8 cellular contexts compared by ENCODE assay signal in the genomic region with DNA sequence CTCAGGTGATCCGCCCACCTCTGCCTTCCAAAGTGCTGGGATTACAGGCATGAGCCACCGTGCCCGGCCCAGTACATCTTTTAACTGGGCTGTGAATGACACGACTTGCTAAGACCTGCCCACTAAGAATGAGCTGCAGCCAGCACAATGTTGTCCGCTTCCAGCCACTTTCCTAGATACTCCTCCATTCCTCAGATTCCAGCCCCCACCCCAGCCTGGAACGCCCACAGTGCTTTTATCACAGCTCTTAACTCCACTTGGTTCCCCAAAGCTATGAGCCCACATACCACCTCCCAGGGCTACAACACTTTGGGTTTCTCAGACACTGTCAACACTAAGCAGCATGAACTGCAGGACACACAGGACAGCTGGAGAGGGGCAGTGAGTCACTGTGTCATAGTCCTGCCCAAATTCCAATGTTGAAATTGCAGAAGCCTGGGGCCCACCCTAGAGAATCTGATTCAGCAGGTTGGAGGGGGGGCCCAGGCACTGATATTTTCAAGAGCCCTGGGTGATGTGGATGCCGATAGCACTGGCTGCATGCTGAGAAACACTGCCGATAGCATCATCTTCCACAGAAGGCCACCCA. TPM values are rescaled to one million over a fixed set of nuclear protein-coding genes. Genes with fewer than 3 reads are reported as not detected.
DNase-seq lines count a peak whose midpoint lies in the region; TF ChIP-seq lines count a peak whose summit lies in the region.

No MANE protein-coding gene starts in this region.

- no peaks in the 10 kb centered on the region for H3K9me2 ChIP-seq in OCI-LY1 (ENCODE audit: low read depth, low read length)

- H3K27ac ChIP-seq in OCI-LY1 (ENCODE audit: low read depth, low read length, poor library complexity, severe bottlenecking) (peak overlapping the region; percentile 95), esophagus (ENCODE audit: low read depth in 2 of 2, low read length in 1 of 2) (peak overlapping the region; percentile 93 to 96)

- H3F3A ChIP-seq in OCI-LY1 (ENCODE audit: insufficient read depth, low read length) = 0 out of 2 replicates have a peak, but pooled peaks cover 3% of the 10 kb centered on the region

- no peaks in the 10 kb centered on the region for H3K36me3 Mint-ChIP-seq in progenitor cell of endocrine pancreas (ENCODE audit: insufficient read depth)

- no peaks in the 10 kb centered on the region for H3K27me3 Mint-ChIP-seq in progenitor cell of endocrine pancreas

- no peaks in the 10 kb centered on the region for H3K79me2 ChIP-seq in OCI-LY1 (ENCODE audit: insufficient read depth, low read length)

- TF ChIP-seq CTCF in OCI-LY1 (IDR thresholded peaks at IDR 0.05; ENCODE audit: low read length) = no peak
- TF ChIP-seq CTCF in progenitor cell of endocrine pancreas (IDR thresholded peaks at IDR 0.05; ENCODE audit: unreplicated experiment) = no peak

- no peaks in the 10 kb centered on the region for H4K20me1 ChIP-seq in OCI-LY1 (ENCODE audit: insufficient read depth, low read length)

- H3K4me1 Mint-ChIP-seq in progenitor cell of endocrine pancreas (ENCODE audit: low read depth) = peaks cover 28% of the 10 kb centered on the region

- H3K36me3 ChIP-seq in OCI-LY1 (ENCODE audit: insufficient read depth, low read length) = no peaks in the 10 kb centered on the region; the same call in 1 of the 2 replicates
- H3K36me3 ChIP-seq in esophagus (ENCODE audit: control insufficient read depth in 2 of 2, insufficient read depth in 2 of 2, low read length in 1 of 2) = no peaks in the 10 kb centered on the region

- H3K4me1 ChIP-seq in OCI-LY1 (ENCODE audit: insufficient read depth, low read length, severe bottlenecking) (peaks cover 56% of the 10 kb centered on the region), esophagus (ENCODE audit: control insufficient read depth in 2 of 2, insufficient read depth in 2 of 2, low read length in 1 of 2) (peaks cover 0 to 18% of the 10 kb centered on the region in 2 donors)

- H3K27me3 ChIP-seq in OCI-LY1 (ENCODE audit: insufficient read depth, low read length) (no peaks in the 10 kb centered on the region), esophagus (ENCODE audit: control insufficient read depth in 1 of 2, insufficient read depth in 2 of 2, low read length in 2 of 2) (no peaks in the 10 kb centered on the region)

- no peaks in the 10 kb centered on the region for H3K9me3 Mint-ChIP-seq in progenitor cell of endocrine pancreas (ENCODE audit: low read depth)

- peak overlapping the region; percentile 65; the same call in 1 of the 2 replicates for H3K9ac ChIP-seq in OCI-LY1 (ENCODE audit: low read length)

- H2AFZ ChIP-seq in OCI-LY1 (ENCODE audit: low read length) = no peak overlapping the region

- no peaks in the 10 kb centered on the region for H3K9me3 ChIP-seq in OCI-LY1 (ENCODE audit: low read length)
- H3K9me3 ChIP-seq in esophagus (ENCODE audit: control insufficient read depth in 2 of 2, insufficient read depth in 1 of 2, low read depth in 1 of 2, low read length in 1 of 2) = no peaks in the 10 kb centered on the region

- peak overlapping the region; percentile 74 for H3K4me2 ChIP-seq in OCI-LY1 (ENCODE audit: low read length)

- peak overlapping the region; percentile 7 for H3K4me3 Mint-ChIP-seq in progenitor cell of endocrine pancreas (ENCODE audit: low read depth)

- peak overlapping the region; percentile 92 for H3K27ac Mint-ChIP-seq in progenitor cell of endocrine pancreas

- WGBS in esophagus, 2 donors = 60 to 64% methylated on average over 8 of the region's 8 CpGs

- DNase-seq in ELR (ENCODE audit: low read depth) (peak; percentile 41), progenitor cell of endocrine pancreas (ENCODE audit: low spot score, unreplicated experiment) (no peak), G401 (ENCODE audit: low spot score) (no peak), NCI-H526 (lab: John Stamatoyannopoulos, UW) (no peak), SW480 (ENCODE audit: low spot score) (no peak)
- DNase-seq in effector CD8-positive, alpha-beta T cell (lab: John Stamatoyannopoulos, UW) = no peak

- peak overlapping the region; percentile 49 for H3K4me3 ChIP-seq in OCI-LY1 (ENCODE audit: low read depth, low read length, poor library complexity, severe bottlenecking)
- H3K4me3 ChIP-seq in esophagus (ENCODE audit: low read depth in 1 of 2, low read length in 2 of 2) = no peak overlapping the region

- in situ Hi-C loops in G401 (cut with HindIII; ENCODE audit: low sequenced_read_pairs) = no loop called here

RNA-seq across cellular contexts. Expression of gene ACBD3, which starts 58.0 kb away (rescaled TPM):
- 10 to 100 TPM in 1 of 2 donors, 1 to 10 TPM in 1; 9.5 to 20.9 TPM for polyA plus RNA-seq in esophagus
- 29.3 and 31.6 TPM in 2 replicates for total RNA-seq in progenitor cell of endocrine pancreas
- total RNA-seq in G401 (2014; rRNA removed; shearing (Covaris generic)) = 19.4 and 21.3 TPM in 2 replicates
